8 cellular contexts compared by ENCODE assay signal in genomic region chr14:45089813-45090212, GRCh38. TPM values are rescaled to one million over a fixed set of nuclear protein-coding genes. Genes with fewer than 3 reads are reported as not detected.
DNase-seq lines count a peak whose midpoint lies in the region; ATAC-seq, FAIRE-seq and TF ChIP-seq lines count a peak whose summit lies in the region.

No MANE protein-coding gene starts in this region.

- peaks cover 15% of the 10 kb centered on the region for H3K36me3 Mint-ChIP-seq in effector memory CD8-positive, alpha-beta T cell (ENCODE audit: insufficient read depth)

- no peak for FAIRE-seq in GM12892 (lab: Jason Lieb, UNC)

- intact Hi-C loops in dorsolateral prefrontal cortex (cut with DNase I): loop anchor here in 1 of 2 donors (10.0 kb wide), 1 partner anchor 195 kb away; a partner anchor contains a TSS

- no peak overlapping the region for H3K4me3 Mint-ChIP-seq in effector memory CD8-positive, alpha-beta T cell

- no peak for TF ChIP-seq CTCF in dorsolateral prefrontal cortex (IDR thresholded peaks at IDR 0.05 in 54 of 56, conservative IDR thresholded peaks at IDR 0.05 in 2 of 56; ENCODE audit: low read depth in 1 of 56, partially characterized antibody in 56 of 56)

- no peak for TF ChIP-seq POLR2A in GM12892 (IDR thresholded peaks at IDR 0.05; ENCODE audit: low read depth, low read length)

- no peaks in the 10 kb centered on the region for H3K9me3 Mint-ChIP-seq in effector memory CD8-positive, alpha-beta T cell

- peak overlapping the region; percentile 50 to 60 for H3K27ac Mint-ChIP-seq in effector memory CD8-positive, alpha-beta T cell

- no peaks in the 10 kb centered on the region for H3K27me3 Mint-ChIP-seq in effector memory CD8-positive, alpha-beta T cell

- H3K4me1 Mint-ChIP-seq in effector memory CD8-positive, alpha-beta T cell (ENCODE audit: low read depth in 2 of 2): peaks cover 38 to 70% of the 10 kb centered on the region in 2 donors

- DNase-seq in EH (ENCODE audit: low read depth) (peak; percentile 43), dorsolateral prefrontal cortex (no peak), amygdala (lab: John Stamatoyannopoulos, UW) (no peak), GM12892 (ENCODE audit: insufficient read length) (no peak), GDM1 (lab: John Stamatoyannopoulos, UW) (no peak)
- DNase-seq in effector memory CD8-positive, alpha-beta T cell: no peak

- no peak overlapping the region for H3K4me3 ChIP-seq in dorsolateral prefrontal cortex

- H3K27me3 ChIP-seq in dorsolateral prefrontal cortex: no peaks in the 10 kb centered on the region

- ATAC-seq in GM19452 (IDR thresholded peaks at IDR 0.05; ENCODE audit: unreplicated experiment): peak; percentile 75
- peak; percentile 89 for ATAC-seq in HG03442 (IDR thresholded peaks at IDR 0.05; ENCODE audit: unreplicated experiment)
- peak; percentile 69 for ATAC-seq in effector memory CD8-positive, alpha-beta T cell (replicated peaks)

- peak overlapping the region in 1 of 59 donors; percentile 4 for H3K27ac ChIP-seq in dorsolateral prefrontal cortex

RNA-seq across cellular contexts. Expression of gene PRPF39, which starts 5.9 kb away (rescaled TPM):
- 10 to 100 TPM; 39.6 to 77.7 (median 57.3) TPM for total RNA-seq in dorsolateral prefrontal cortex
- polyA plus RNA-seq in GM12892 (2012; ENCODE audit: missing spikeins): 32.4 TPM

RNA-seq across cellular contexts. Expression of gene FKBP3, which starts 44.5 kb away (rescaled TPM):
- total RNA-seq in dorsolateral prefrontal cortex: 100 to 1,000 TPM in 88 of 120 experiments, 10 to 100 TPM in 32; 78.1 to 143 (median 109) TPM
- polyA plus RNA-seq in GM12892 (2012; ENCODE audit: missing spikeins): 102 TPM

RNA-seq across cellular contexts. Expression of gene FANCM, which starts 45.9 kb away (rescaled TPM):
- 10 to 100 TPM in 25 of 120 experiments, 1 to 10 TPM in 95; 3.2 to 15.3 (median 8.3) TPM for total RNA-seq in dorsolateral prefrontal cortex
- polyA plus RNA-seq in GM12892 (2012; ENCODE audit: missing spikeins): 7.3 TPM
